16 cellular contexts compared by ENCODE assay signal in genomic region chr13:29457299-29457698, GRCh38.
DNase-seq lines count a peak whose midpoint lies in the region; ATAC-seq and TF ChIP-seq lines count a peak whose summit lies in the region.
"Had no signal": no experiment of that assay in that cellular context is flagged by ENCODE, and none has a peak within 500 bp of the region (broad histone marks: within the 10 kb centered on the region; RNA-seq: fewer than 3 reads in every experiment).

No MANE protein-coding gene starts in this region.

- no peaks in the 10 kb centered on the region for H3K4me1 Mint-ChIP-seq in activated CD8-positive, alpha-beta T cell treated with anti-CD3 and anti-CD28 coated beads for 36 hours (ENCODE audit: low read depth)
- H3K4me1 Mint-ChIP-seq: activated CD4-positive, alpha-beta T cell treated with anti-CD3 and anti-CD28 coated beads, Interleukin-2, amount 10 ng/mL, durations not matched to agents 24 days and 14 days had no signal

- no peak overlapping the region for H3K27ac Mint-ChIP-seq in activated CD8-positive, alpha-beta T cell treated with anti-CD3 and anti-CD28 coated beads for 36 hours
- H3K27ac Mint-ChIP-seq: activated CD4-positive, alpha-beta T cell treated with anti-CD3 and anti-CD28 coated beads, Interleukin-2, amount 10 ng/mL, durations not matched to agents 24 days and 14 days; progenitor cell of endocrine pancreas had no signal

- DNase-seq in A172 (ENCODE audit: low spot score): peak; percentile 88
- DNase-seq in HS-5 (ENCODE audit: low read depth): peak; percentile 54
- DNase-seq in amniotic epithelial cell (ENCODE audit: low read depth): peak; percentile 98
- DNase-seq in fibroblast of villous mesenchyme (ENCODE audit: low read depth): peak; percentile 83
- DNase-seq in activated CD8-positive, alpha-beta T cell treated with anti-CD3 and anti-CD28 coated beads for 36 hours: no peak
- DNase-seq in dorsolateral prefrontal cortex: no peak
- no peak for DNase-seq in NOMO-1 (lab: John Stamatoyannopoulos, UW; ENCODE audit: unreplicated experiment in 2 of 2)
- no peak for DNase-seq in GM19238 (ENCODE audit: insufficient read length, low spot score)
- DNase-seq: activated CD4-positive, alpha-beta T cell treated with anti-CD3 and anti-CD28 coated beads, Interleukin-2, amount 10 ng/mL, durations not matched to agents 24 days and 14 days; activated gamma-delta T cell treated with Interleukin-2 at 50 U/mL for 16 hours; cortex of kidney; midbrain; NCI-H69; T-helper 1 cell had no signal

- H3K36me3 Mint-ChIP-seq in activated CD8-positive, alpha-beta T cell treated with anti-CD3 and anti-CD28 coated beads for 36 hours (ENCODE audit: low read depth): no peaks in the 10 kb centered on the region

- H3K9me3 Mint-ChIP-seq in activated CD8-positive, alpha-beta T cell treated with anti-CD3 and anti-CD28 coated beads for 36 hours: no peaks in the 10 kb centered on the region
- H3K9me3 Mint-ChIP-seq: activated CD4-positive, alpha-beta T cell treated with anti-CD3 and anti-CD28 coated beads, Interleukin-2, amount 10 ng/mL, durations not matched to agents 24 days and 14 days had no signal

- H3K27me3 ChIP-seq in dorsolateral prefrontal cortex: no peaks in the 10 kb centered on the region

- H3K4me3 ChIP-seq in fibroblast of villous mesenchyme (ENCODE audit: low read depth, low read length): no peak overlapping the region
- no peak overlapping the region for H3K4me3 ChIP-seq in dorsolateral prefrontal cortex
- H3K4me3 ChIP-seq: A549 had no signal

- no peak overlapping the region for H3K4me3 Mint-ChIP-seq in activated CD8-positive, alpha-beta T cell treated with anti-CD3 and anti-CD28 coated beads for 36 hours
- H3K4me3 Mint-ChIP-seq: activated CD4-positive, alpha-beta T cell treated with anti-CD3 and anti-CD28 coated beads, Interleukin-2, amount 10 ng/mL, durations not matched to agents 24 days and 14 days had no signal

- ATAC-seq in activated CD8-positive, alpha-beta T cell treated with anti-CD3 and anti-CD28 coated beads for 36 hours: no peak
- ATAC-seq: A549 had no signal

- H3K27ac ChIP-seq in dorsolateral prefrontal cortex: no peak overlapping the region
- H3K27ac ChIP-seq: A549 had no signal

- CTCF ChIA-PET in activated CD8-positive, alpha-beta T cell treated with anti-CD3 and anti-CD28 coated beads for 36 hours (lab: Charles Lee): no interaction called here

- no peak for TF ChIP-seq CTCF in fibroblast of villous mesenchyme (IDR thresholded peaks at IDR 0.05; ENCODE audit: insufficient read depth, low read depth, low read length)
- no peak for TF ChIP-seq CTCF in activated CD8-positive, alpha-beta T cell treated with anti-CD3 and anti-CD28 coated beads for 36 hours (IDR thresholded peaks at IDR 0.05)
- TF ChIP-seq CTCF in dorsolateral prefrontal cortex (IDR thresholded peaks at IDR 0.05 in 54 of 56, conservative IDR thresholded peaks at IDR 0.05 in 2 of 56; ENCODE audit: low read depth in 1 of 56, partially characterized antibody in 56 of 56): no peak

- intact Hi-C loops in activated CD8-positive, alpha-beta T cell treated with anti-CD3 and anti-CD28 coated beads for 36 hours (cut with micrococcal nuclease): no loop called here
- intact Hi-C loops in dorsolateral prefrontal cortex (cut with DNase I): no loop called here

- POLR2A ChIA-PET in activated CD8-positive, alpha-beta T cell treated with anti-CD3 and anti-CD28 coated beads for 36 hours (lab: Charles Lee): no interaction called here

- peaks cover 17% of the 10 kb centered on the region for H3K27me3 Mint-ChIP-seq in activated CD8-positive, alpha-beta T cell treated with anti-CD3 and anti-CD28 coated beads for 36 hours

Comparison
In these comparisons a context has a peak if more than half of its experiments do, and no peak if none do; other contexts are left out.
1. DNase-seq: peak in A172 (single experiment), HS-5 (single experiment), amniotic epithelial cell (single experiment) and fibroblast of villous mesenchyme (single experiment); none in activated CD8-positive, alpha-beta T cell treated with anti-CD3 and anti-CD28 coated beads for 36 hours (single experiment), dorsolateral prefrontal cortex (0 of 10), NOMO-1 (0 of 2) and GM19238 (single experiment).